ENCODE assay signal across 22 cellular contexts in genomic region chr6:42527204-42527603, GRCh38. TPM values are rescaled to one million over a fixed set of nuclear protein-coding genes. Genes with fewer than 3 reads are reported as not detected.
A peak's percentile ranks its signal among the peaks of the same experiment; 100 is the strongest.
DNase-seq lines count a peak whose midpoint lies in the region; ATAC-seq, FAIRE-seq and TF ChIP-seq lines count a peak whose summit lies in the region.
"Had no signal": no experiment of that assay in that cellular context is flagged by ENCODE, and none has a peak within 500 bp of the region (broad histone marks: within the 10 kb centered on the region; RNA-seq: fewer than 3 reads in every experiment).

No MANE protein-coding gene starts in this region.

- H3K27me3 ChIP-seq in A673 (replicated peaks; ENCODE audit: insufficient read depth, low read depth, low read length, poor library complexity) (no peaks in the 10 kb centered on the region), HCT116 (ENCODE audit: insufficient read depth, low read length) (no peaks in the 10 kb centered on the region), PC-3 (ENCODE audit: low read length) (no peaks in the 10 kb centered on the region), H1 (replicated peaks in 1 of 4; ENCODE audit: control insufficient read depth in 3 of 4, extremely low read depth in 1 of 4, insufficient read depth in 3 of 4, low read length in 3 of 4) (no peaks in the 10 kb centered on the region), foreskin keratinocyte (no peaks in the 10 kb centered on the region)
- H3K27me3 ChIP-seq: BLaER1 treated with 17β-estradiol and CSF1 and Interleukin-3, amounts not matched to agents 10 nM and 100 nM had no signal

- no peak overlapping the region for H2BK12ac ChIP-seq in H1 (ENCODE audit: low read depth, low read length)

- H3K36me3 ChIP-seq in A673 (ENCODE audit: insufficient read depth, low read length, poor library complexity, severe bottlenecking) (no peaks in the 10 kb centered on the region), HCT116 (ENCODE audit: control insufficient read depth in 1 of 2, insufficient read depth in 2 of 2, low read length in 2 of 2) (no peaks in the 10 kb centered on the region), PC-3 (ENCODE audit: low read depth, low read length) (no peaks in the 10 kb centered on the region), H1 (ENCODE audit: control insufficient read depth in 2 of 4, insufficient read depth in 4 of 4, low read length in 3 of 4) (no peaks in the 10 kb centered on the region), kidney (ENCODE audit: control insufficient read depth in 1 of 2, insufficient read depth in 2 of 2, low read length in 2 of 2) (no peaks in the 10 kb centered on the region)
- H3K36me3 ChIP-seq: BLaER1 treated with 17β-estradiol and CSF1 and Interleukin-3, amounts not matched to agents 10 nM and 100 nM had no signal

- no peak overlapping the region for H3K27ac ChIP-seq in A673 (ENCODE audit: low read depth, low read length, poor library complexity, severe bottlenecking)
- H3K27ac ChIP-seq in HCT116 (ENCODE audit: low read depth, low read length): no peak overlapping the region
- H3K27ac ChIP-seq in PC-3 (ENCODE audit: low read length): no peak overlapping the region
- H3K27ac ChIP-seq in H1 (ENCODE audit: low read depth, low read length): no peak overlapping the region
- no peak overlapping the region for H3K27ac ChIP-seq in foreskin keratinocyte
- no peak overlapping the region for H3K27ac ChIP-seq in kidney (ENCODE audit: low read depth in 2 of 2, low read length in 2 of 2)
- H3K27ac ChIP-seq: BLaER1 treated with 17β-estradiol and CSF1 and Interleukin-3, amounts not matched to agents 10 nM and 100 nM; C4-2B had no signal

- no TSS peak for BruUV-seq in A673 (replicated peaks; lab: Mats Ljungman, UMichigan)
- BruUV-seq in HCT116 (replicated peaks; lab: Mats Ljungman, UMichigan): no TSS peak
- no TSS peak for BruUV-seq in PC-3 (replicated peaks; lab: Mats Ljungman, UMichigan)

- POLR2A ChIA-PET in A673 (lab: Charles Lee; ENCODE audit: low non-redundant PET): no interaction called here
- POLR2A ChIA-PET in HCT116 (lab: Charles Lee): no interaction called here
- POLR2A ChIA-PET in PC-3 (lab: Charles Lee; ENCODE audit: unreplicated experiment): no interaction called here
- POLR2A ChIA-PET in H1 (lab: Charles Lee; ENCODE audit: partially characterized antibody): no interaction called here

- TF ChIP-seq CTCF in A673 (conservative IDR thresholded peaks at IDR 0.05; ENCODE audit: low read depth, low read length): no peak
- no peak for TF ChIP-seq CTCF in HCT116 (IDR thresholded peaks at IDR 0.05 in 2 of 3, conservative IDR thresholded peaks at IDR 0.05 in 1 of 3; ENCODE audit: borderline replicate concordance in 1 of 3, insufficient read depth in 1 of 3, low read depth in 2 of 3, low read length in 2 of 3)
- no peak for TF ChIP-seq CTCF in PC-3 (conservative IDR thresholded peaks at IDR 0.05; ENCODE audit: low read depth, low read length)
- TF ChIP-seq CTCF in H1 (IDR thresholded peaks at IDR 0.05; ENCODE audit: control extremely low read depth in 1 of 3, insufficient read depth in 1 of 3, low read depth in 1 of 3, low read length in 3 of 3): no peak
- TF ChIP-seq CTCF in foreskin keratinocyte (conservative IDR thresholded peaks at IDR 0.05): no peak
- no peak for TF ChIP-seq CTCF in kidney (IDR thresholded peaks at IDR 0.05; ENCODE audit: borderline replicate concordance, extremely low read depth, insufficient read depth)

- TF ChIP-seq RAD21 in HCT116 (IDR thresholded peaks at IDR 0.05; ENCODE audit: low read depth) (no peak), H1 (IDR thresholded peaks at IDR 0.05 in 1 of 2, conservative IDR thresholded peaks at IDR 0.05 in 1 of 2; ENCODE audit: low read depth in 2 of 2, low read length in 2 of 2) (no peak)

- no peak overlapping the region for H2BK5ac ChIP-seq in H1 (ENCODE audit: low read depth, low read length)

- WGBS in H1 (ENCODE audit: extremely low coverage in 1 of 2, insufficient coverage in 1 of 2, insufficient read length in 1 of 2, insufficient replicate concordance in 2 of 2, low coverage in 1 of 2, low lambda C conversion rate in 2 of 2, missing lambda C conversion rate in 1 of 2), 2 experiments: 95% methylated on average over 1 of the region's 1 CpG; no CpG with 5 or more reads in 1 of the 2 experiments

- no peaks in the 10 kb centered on the region for H3K79me2 ChIP-seq in HCT116 (ENCODE audit: insufficient read depth, low read length)
- no peaks in the 10 kb centered on the region for H3K79me2 ChIP-seq in PC-3 (ENCODE audit: low read length)
- no peaks in the 10 kb centered on the region for H3K79me2 ChIP-seq in H1 (ENCODE audit: control insufficient read depth in 1 of 2, insufficient read depth in 2 of 2, low read length in 2 of 2)

- DNase-seq in A673 (ENCODE audit: low spot score) (peak; percentile 30), HCT116 (ENCODE audit: low read depth, low spot score) (no peak), PC-3 (no peak), H1 (ENCODE audit: low read depth in 1 of 2, low spot score in 2 of 2) (no peak), midbrain (lab: John Stamatoyannopoulos, UW) (no peak), GM19239 (ENCODE audit: insufficient read length, low spot score) (no peak), foreskin keratinocyte (no peak), kidney (no peak)
- DNase-seq: 8988T; AML-193; Caco-2; Calu3; CD4-positive, alpha-beta T cell; CD8-positive, alpha-beta T cell; DMS79 treated with DMSO at 0.1 percent for 48 hours; GF-D8 had no signal

- no peaks in the 10 kb centered on the region for H3K9me3 ChIP-seq in A673 (ENCODE audit: low read depth, low read length, poor library complexity, severe bottlenecking)
- H3K9me3 ChIP-seq in HCT116 (ENCODE audit: control insufficient read depth in 1 of 2, insufficient read depth in 1 of 2, low read depth in 1 of 2, low read length in 2 of 2): no peaks in the 10 kb centered on the region
- H3K9me3 ChIP-seq in PC-3 (ENCODE audit: low read length): no peaks in the 10 kb centered on the region
- no peaks in the 10 kb centered on the region for H3K9me3 ChIP-seq in H1 (ENCODE audit: insufficient read depth in 2 of 2, low read depth in 1 of 2, low read length in 1 of 2)
- H3K9me3 ChIP-seq in kidney (ENCODE audit: control insufficient read depth in 1 of 2, low read length in 2 of 2): no peaks in the 10 kb centered on the region
- H3K9me3 ChIP-seq: BLaER1 treated with 17β-estradiol and CSF1 and Interleukin-3, amounts not matched to agents 10 nM and 100 nM; Caco-2 had no signal

- no peak for ATAC-seq in HCT116
- ATAC-seq in PC-3: peak; percentile 72
- ATAC-seq in foreskin keratinocyte: no peak
- ATAC-seq: CD8-positive, alpha-beta T cell had no signal

- H4K91ac ChIP-seq in H1 (replicated peaks; ENCODE audit: insufficient read length, low read length): no peak overlapping the region

- intact Hi-C loops in A673 (cut with micrococcal nuclease; ENCODE audit: unreplicated experiment) (no loop called here), HCT116 (cut with micrococcal nuclease) (no loop called here), PC-3 (cut with micrococcal nuclease) (no loop called here), kidney (cut with DNase I) (no loop called here)

- no peak for TF ChIP-seq POLR2A in HCT116 (IDR thresholded peaks at IDR 0.05; ENCODE audit: borderline replicate concordance, extremely low read depth, insufficient read depth, insufficient read length)
- no peak for TF ChIP-seq POLR2A in H1 (IDR thresholded peaks at IDR 0.05; ENCODE audit: control extremely low read depth in 1 of 2, low read depth in 2 of 2, low read length in 2 of 2)

- H2BK120ac ChIP-seq in H1 (replicated peaks; ENCODE audit: low read depth, low read length): no peak overlapping the region

- H2AFZ ChIP-seq in HCT116 (ENCODE audit: low read depth, low read length, poor library complexity, severe bottlenecking): peak overlapping the region; percentile 39
- no peak overlapping the region for H2AFZ ChIP-seq in PC-3 (ENCODE audit: low read length)
- H2AFZ ChIP-seq in H1 (ENCODE audit: low read length): no peak overlapping the region; the same call in 1 of the 2 replicates

- H3F3A ChIP-seq in PC-3 (ENCODE audit: low read length, unreplicated experiment): no peaks in the 10 kb centered on the region

- no peak overlapping the region for H3K18ac ChIP-seq in H1 (ENCODE audit: extremely low read depth, low read length)

- no peaks in the 10 kb centered on the region for H4K20me1 ChIP-seq in HCT116 (ENCODE audit: insufficient read depth)
- H4K20me1 ChIP-seq in PC-3 (ENCODE audit: low read length): no peaks in the 10 kb centered on the region
- H4K20me1 ChIP-seq in H1 (replicated peaks in 1 of 2; ENCODE audit: control insufficient read depth in 1 of 2, insufficient read depth in 2 of 2, low read length in 2 of 2): no peaks in the 10 kb centered on the region
- H4K20me1 ChIP-seq: BLaER1 treated with 17β-estradiol and CSF1 and Interleukin-3, amounts not matched to agents 10 nM and 100 nM had no signal

- H3K4me3 ChIP-seq in A673 (ENCODE audit: low read depth, low read length, poor library complexity, severe bottlenecking): no peak overlapping the region
- H3K4me3 ChIP-seq in HCT116 (replicated peaks in 1 of 2; ENCODE audit: low read depth in 1 of 2, low read length in 2 of 2): no peak overlapping the region
- H3K4me3 ChIP-seq in PC-3 (ENCODE audit: low read length): no peak overlapping the region
- H3K4me3 ChIP-seq in H1 (ENCODE audit: extremely low read depth in 1 of 4, insufficient read depth in 2 of 4, low read depth in 3 of 4, low read length in 4 of 4): no peak overlapping the region
- H3K4me3 ChIP-seq in kidney (ENCODE audit: low read length in 2 of 2): no peak overlapping the region
- H3K4me3 ChIP-seq: BLaER1 treated with 17β-estradiol and CSF1 and Interleukin-3, amounts not matched to agents 10 nM and 100 nM had no signal

- no peak overlapping the region for H2BK20ac ChIP-seq in H1 (ENCODE audit: low read length)

- no peak for FAIRE-seq in H1 (lab: Jason Lieb, UNC)
- FAIRE-seq in GM19239 (lab: Jason Lieb, UNC): no peak
- FAIRE-seq in kidney (lab: Jason Lieb, UNC): no peak
- FAIRE-seq: A204.1, D721Med, G401.6, GM12891 had no signal

- RAD21 ChIA-PET in HCT116 (lab: Charles Lee; ENCODE audit: low non-redundant PET in 1 of 2, low total read pairs in 2 of 2, uncharacterized antibody in 2 of 2, unreplicated experiment in 2 of 2): no interaction called here

- H3K23ac ChIP-seq in H1 (ENCODE audit: insufficient read length): no peak overlapping the region

- no peaks in the 10 kb centered on the region for H3K4me1 ChIP-seq in A673 (ENCODE audit: insufficient read depth, low read length, poor library complexity, severe bottlenecking)
- H3K4me1 ChIP-seq in HCT116 (ENCODE audit: control insufficient read depth in 1 of 2, insufficient read depth in 2 of 2, low read length in 2 of 2): no peaks in the 10 kb centered on the region
- H3K4me1 ChIP-seq in PC-3 (ENCODE audit: insufficient read depth, low read length): peaks cover 19% of the 10 kb centered on the region
- H3K4me1 ChIP-seq in H1 (replicated peaks in 1 of 4; ENCODE audit: control insufficient read depth in 3 of 4, insufficient read depth in 4 of 4, low read length in 3 of 4): no peaks in the 10 kb centered on the region
- no peaks in the 10 kb centered on the region for H3K4me1 ChIP-seq in foreskin keratinocyte
- H3K4me1 ChIP-seq in kidney (ENCODE audit: control insufficient read depth in 1 of 2, insufficient read depth in 1 of 2, low read depth in 1 of 2, low read length in 2 of 2): no peaks in the 10 kb centered on the region
- H3K4me1 ChIP-seq: Caco-2 had no signal

- no peak overlapping the region for H2BK15ac ChIP-seq in H1 (ENCODE audit: low read length)

- TF ChIP-seq EP300 in H1 (IDR thresholded peaks at IDR 0.05; ENCODE audit: borderline replicate concordance in 1 of 2, low read depth in 2 of 2, low read length in 2 of 2): no peak

- H3K4me2 ChIP-seq in HCT116 (ENCODE audit: low read length) (no peak overlapping the region), PC-3 (ENCODE audit: low read length) (no peak overlapping the region), H1 (ENCODE audit: insufficient read depth in 1 of 2, low read depth in 2 of 2, low read length in 2 of 2) (no peak overlapping the region)
- H3K4me2 ChIP-seq: BLaER1 treated with 17β-estradiol and CSF1 and Interleukin-3, amounts not matched to agents 10 nM and 100 nM had no signal

- H3K79me1 ChIP-seq in H1 (ENCODE audit: low read depth, low read length): no peaks in the 10 kb centered on the region

- no peak overlapping the region for H2AK5ac ChIP-seq in H1 (ENCODE audit: low read depth, low read length)

- no peak overlapping the region for H3K4ac ChIP-seq in H1 (replicated peaks; ENCODE audit: insufficient read length, low read depth, low read length)

- H3K9me2 ChIP-seq in HCT116 (ENCODE audit: insufficient read depth): no peaks in the 10 kb centered on the region
- no peaks in the 10 kb centered on the region for H3K9me2 ChIP-seq in PC-3 (replicated peaks; ENCODE audit: low read length)

- no peak overlapping the region for H4K8ac ChIP-seq in H1 (ENCODE audit: extremely low read depth, insufficient read depth, low read length)

- H3K23me2 ChIP-seq in H1 (ENCODE audit: low read depth, low read length): no peaks in the 10 kb centered on the region

- no peak overlapping the region for H3K56ac ChIP-seq in H1 (replicated peaks; ENCODE audit: insufficient read length, low read depth, low read length)

- CTCF ChIA-PET in A673 (lab: Charles Lee) (no interaction called here), HCT116 (lab: Charles Lee) (interaction anchor here (1.4 kb wide), 1 partner anchor 20 kb away, joined by 3 read pairs; no protein-coding TSS in a partner anchor), PC-3 (lab: Charles Lee) (no interaction called here), H1 (lab: Charles Lee; ENCODE audit: partially characterized antibody) (interaction anchor here (2.0 to 2.5 kb wide), 2 partner anchors 20 to 21 kb away, joined by 5 to 8 read pairs; no protein-coding TSS in a partner anchor)

- H4K5ac ChIP-seq in H1 (ENCODE audit: insufficient read length, low read depth, low read length): no peak overlapping the region

- H3K9ac ChIP-seq in HCT116 (ENCODE audit: low read length) (no peak overlapping the region), PC-3 (ENCODE audit: low read length) (no peak overlapping the region), H1 (replicated peaks in 1 of 4; ENCODE audit: extremely low read depth in 1 of 4, low read depth in 3 of 4, low read length in 3 of 4) (no peak overlapping the region), kidney (ENCODE audit: low read length in 2 of 2) (no peak overlapping the region)
- H3K9ac ChIP-seq: BLaER1 treated with 17β-estradiol and CSF1 and Interleukin-3, amounts not matched to agents 10 nM and 100 nM had no signal

- no peak overlapping the region for H3K14ac ChIP-seq in H1 (ENCODE audit: insufficient read length)

RNA-seq across cellular contexts. Expression of gene UBR2, which starts 36.6 kb away (rescaled TPM):
- total RNA-seq in A673 (2021): 17.5 and 21.1 TPM in 2 replicates
- 20.5 TPM for total RNA-seq in HCT116 (2021; ENCODE audit: unreplicated experiment)
- 6.5 and 7.8 TPM in 2 replicates for polyA plus RNA-seq in HCT116 (2012)
- 15.7 and 19.6 TPM in 2 replicates for total RNA-seq in PC-3 (2014; rRNA removed)
- total RNA-seq in H1 (2021; fragmentation: NEBNext Ultra II Directional; extraction: Animal tissue kit (Norgen Biotek cat#: 25700)): 17.2 and 19.5 TPM in 2 replicates
- polyA plus RNA-seq in H1 (2011; rRNA removed): 4.5 and 6.5 TPM in 2 replicates
- 7.0 TPM for polyA plus RNA-seq in H1 (2011; cell fraction: cytosol; rRNA removed)
- polyA plus RNA-seq in H1 (2011; cell fraction: nucleus; rRNA removed): 7.1 TPM
- polyA plus RNA-seq in H1 (2012, experiment 1 of 2): 6.4 to 10.6 TPM (median 8.2 TPM) in 4 replicates
- polyA plus RNA-seq in H1 (2012, experiment 2 of 2): 0.66 TPM
- 5.6 TPM for polyA plus RNA-seq in H1 (2013, experiment 1 of 2)
- 5.5 TPM for polyA plus RNA-seq in H1 (2013, experiment 2 of 2)
- 17.7 and 23.9 TPM in 2 replicates for polyA minus RNA-seq in H1 (2011; rRNA and poly(A)+ RNA removed)
- 10.2 TPM for polyA minus RNA-seq in H1 (2011; cell fraction: cytosol; rRNA and poly(A)+ RNA removed)
- 17.3 TPM for polyA minus RNA-seq in H1 (2011; cell fraction: nucleus; rRNA and poly(A)+ RNA removed)
- total RNA-seq in foreskin keratinocyte: 16.2 and 17.4 TPM in 2 replicates
- 3.2 and 3.7 TPM in 2 replicates for polyA plus RNA-seq in foreskin keratinocyte
- 35.2 TPM for total RNA-seq in kidney
- 7.6 TPM for polyA plus RNA-seq in kidney (ENCODE audit: insufficient read depth, low read depth, low replicate concordance)

Comparison
In these comparisons a context has a peak if more than half of its experiments do, and no peak if none do; other contexts are left out.
1. CTCF ChIA-PET loops: an anchor here in HCT116 (1.4 kb wide) and H1 (2.0 to 2.5 kb wide); none called in A673 and PC-3.